26 cellular contexts compared by ENCODE assay signal in genomic region chr22:38251355-38251720, GRCh38.
"Had no signal": no experiment of that assay in that cellular context is flagged by ENCODE, and none has a peak within 500 bp of the region (broad histone marks: within the 10 kb centered on the region; RNA-seq: fewer than 3 reads in every experiment).

No MANE protein-coding gene starts in this region.

- H3K9me3 ChIP-seq: body of pancreas, lower lobe of right lung, ovary, sigmoid colon, thyroid gland had no signal

- H3K4me3 ChIP-seq: body of pancreas, coronary artery, lower lobe of right lung, neural progenitor cell, ovary, sigmoid colon, thyroid gland had no signal

- H3K36me3 ChIP-seq: neural progenitor cell, ovary had no signal

- H3K4me1 ChIP-seq: body of pancreas, neural progenitor cell had no signal

- DNase-seq: activated CD4-positive, alpha-beta T cell treated with anti-CD3 and anti-CD28 coated beads for 4 hours; activated CD4-positive, alpha-beta T cell treated with anti-CD3 and anti-CD28 coated beads, Interleukin-2, amount 50 U/mL, for 4 hours; activated CD8-positive, alpha-beta memory T cell treated with anti-CD3 and anti-CD28 coated beads for 24 hours; activated effector memory CD4-positive, alpha-beta T cell treated with Interleukin-2 at 50 U/mL for 16 hours; activated naive CD4-positive, alpha-beta T cell treated with Interleukin-2 at 50 U/mL for 16 hours; aorta; body of pancreas; cerebellar nuclear complex; foreskin fibroblast; head of caudate nucleus; hippocampal formation; immature natural killer cell; kidney; lower lobe of right lung; mesenchymal stem cell; naive thymus-derived CD8-positive, alpha-beta T cell; ovary; sigmoid colon; small intestine; stimulated activated CD4-positive, alpha-beta T cell treated with anti-CD3 and anti-CD28 coated beads, Interleukin-4, amount 100 ng/mL, for 24 hours; thyroid gland had no signal

- H3K27me3 ChIP-seq: body of pancreas, neural progenitor cell, ovary, sigmoid colon, thyroid gland had no signal

- H3K27ac ChIP-seq: body of pancreas, lower lobe of right lung, neural progenitor cell, ovary, thyroid gland, VCaP had no signal

- ATAC-seq: body of pancreas; esophagus mucosa; naive thymus-derived CD8-positive, alpha-beta T cell; stimulated activated effector memory CD8-positive, alpha-beta T cell treated with anti-CD3 and anti-CD28 coated beads, Interleukin-12 subunit alpha, Interleukin-12 subunit beta, amount 100 ng/mL, for 72 hours had no signal
